In genomic region chr1:184665329-184665728, GRCh38 we compare ENCODE assay signal across 13 cellular contexts.
DNase-seq lines count a peak whose midpoint lies in the region; ATAC-seq and TF ChIP-seq lines count a peak whose summit lies in the region.
"Had no signal": no experiment of that assay in that cellular context is flagged by ENCODE, and none has a peak within 500 bp of the region (broad histone marks: within the 10 kb centered on the region; RNA-seq: fewer than 3 reads in every experiment).

No MANE protein-coding gene starts in this region.

- H3K4me3 Mint-ChIP-seq in GM23338 = no peak overlapping the region
- H3K4me3 Mint-ChIP-seq: B cell; CD4-positive, alpha-beta T cell had no signal

- peaks cover 12% of the 10 kb centered on the region for H3K79me2 ChIP-seq in GM23338 (replicated peaks; ENCODE audit: insufficient read depth)
- no peaks in the 10 kb centered on the region for H3K79me2 ChIP-seq in hepatocyte

- 51% methylated on average over 6 of the region's 6 CpGs for WGBS in hepatocyte (ENCODE audit: low lambda C conversion rate, missing lambda C conversion rate)

- H3F3A ChIP-seq in GM23338 (replicated peaks; ENCODE audit: low read depth) = peaks cover 4% of the 10 kb centered on the region; the same call in 1 of the 2 replicates

- no peak overlapping the region; the same call in 1 of the 2 replicates for H3K27ac Mint-ChIP-seq in GM23338
- H3K27ac Mint-ChIP-seq: B cell; CD4-positive, alpha-beta T cell; H9 had no signal

- H3K36me3 Mint-ChIP-seq in GM23338 (ENCODE audit: low read depth) = no peaks in the 10 kb centered on the region

- H3K27me3 Mint-ChIP-seq in GM23338 (ENCODE audit: insufficient read depth, low read depth, poor library complexity) = peaks cover 4% of the 10 kb centered on the region

- H3K9me3 Mint-ChIP-seq in GM23338 = no peaks in the 10 kb centered on the region
- H3K9me3 Mint-ChIP-seq: CD4-positive, alpha-beta T cell; H9 had no signal

- no peaks in the 10 kb centered on the region for H3K36me3 ChIP-seq in GM23338 (ENCODE audit: insufficient read depth)
- H3K36me3 ChIP-seq in hepatocyte (replicated peaks; ENCODE audit: insufficient read depth, low read depth) = no peaks in the 10 kb centered on the region

- ATAC-seq in GM23338 = no peak

- H3K9me3 ChIP-seq in hepatocyte (ENCODE audit: low read depth) = no peaks in the 10 kb centered on the region

- H3K4me1 ChIP-seq in GM23338 (ENCODE audit: insufficient read depth) (peaks cover 50% of the 10 kb centered on the region), hepatocyte (ENCODE audit: insufficient read depth) (no peaks in the 10 kb centered on the region)

- H3K27me3 ChIP-seq in GM23338 (ENCODE audit: insufficient read depth) (no peaks in the 10 kb centered on the region), dorsolateral prefrontal cortex (no peaks in the 10 kb centered on the region), hepatocyte (peaks cover 13% of the 10 kb centered on the region)

- intact Hi-C loops in dorsolateral prefrontal cortex (cut with DNase I) = loop anchor here (10.0 kb wide), 4 partner anchors 91 to 1031 kb away; partner anchors contain the start of gene ARPC5 (in 1 of the 2)

- H2AFZ ChIP-seq in GM23338 (no peak overlapping the region), hepatocyte (no peak overlapping the region)

- H3K27ac ChIP-seq in GM23338 (ENCODE audit: low read depth) (no peak overlapping the region), dorsolateral prefrontal cortex (peak overlapping the region in 43 of 59 donors; percentile 7 to 91 (median 82)), hepatocyte (no peak overlapping the region)

- peaks cover 45% of the 10 kb centered on the region for H3K4me1 Mint-ChIP-seq in GM23338

- H3K4me3 ChIP-seq in GM23338 (no peak overlapping the region), dorsolateral prefrontal cortex (peak overlapping the region in 2 of 59 donors; percentile 55 to 61), hepatocyte (no peak overlapping the region)

- H3K4me2 ChIP-seq in GM23338 = peak overlapping the region; percentile 0; the same call in 1 of the 2 replicates
- H3K4me2 ChIP-seq in hepatocyte = no peak overlapping the region

- H3K9me2 ChIP-seq in GM23338 (ENCODE audit: insufficient read depth) (no peaks in the 10 kb centered on the region), hepatocyte (replicated peaks; ENCODE audit: insufficient read depth) (no peaks in the 10 kb centered on the region)

- TF ChIP-seq CTCF in GM23338 (conservative IDR thresholded peaks at IDR 0.05; ENCODE audit: low read depth in 2 of 2) (no peak), dorsolateral prefrontal cortex (IDR thresholded peaks at IDR 0.05 in 54 of 56, conservative IDR thresholded peaks at IDR 0.05 in 2 of 56; ENCODE audit: low read depth in 1 of 56, partially characterized antibody in 56 of 56) (no peak), hepatocyte (IDR thresholded peaks at IDR 0.05; ENCODE audit: poor library complexity) (no peak)

- DNase-seq in GM23338 (ENCODE audit: low spot score) (peak; percentile 23), dorsolateral prefrontal cortex (no peak), retina (peak; percentile 36), hepatocyte (ENCODE audit: low spot score) (no peak)
- no peak for DNase-seq in activated naive CD4-positive, alpha-beta T cell treated with Interleukin-2 at 50 U/mL for 16 hours
- DNase-seq in activated CD4-positive, alpha-beta T cell treated with anti-CD3 and anti-CD28 coated beads for 48 hours = no peak
- DNase-seq in stimulated activated CD4-positive, alpha-beta T cell treated with anti-CD3 and anti-CD28 coated beads, Interleukin-15, amount 100 ng/mL, for 24 hours = no peak
- DNase-seq: Calu3; CD4-positive, alpha-beta T cell; DMS 273 treated with DMSO at 0.1 percent for 48 hours; GOT3 had no signal

- H4K20me1 ChIP-seq in GM23338 (replicated peaks; ENCODE audit: insufficient read depth) = no peaks in the 10 kb centered on the region
- no peaks in the 10 kb centered on the region for H4K20me1 ChIP-seq in hepatocyte (ENCODE audit: insufficient read depth, poor library complexity, severe bottlenecking)

TF ChIP-seq in GM23338, 12 proteins besides CTCF, POLR2A, EP300 and RAD21:
- TF ChIP-seq EZH2 (IDR thresholded peaks at IDR 0.05; ENCODE audit: low read depth, unreplicated experiment) (no peak), ETS1 (IDR thresholded peaks at IDR 0.05) (no peak), JUNB (IDR thresholded peaks at IDR 0.05; ENCODE audit: unreplicated experiment) (no peak), STAT1 (IDR thresholded peaks at IDR 0.05; ENCODE audit: unreplicated experiment) (no peak), EZH2phosphoT487 (IDR thresholded peaks at IDR 0.05; ENCODE audit: unreplicated experiment) (no peak), NANOG (IDR thresholded peaks at IDR 0.05; ENCODE audit: borderline replicate concordance) (no peak), CREB1 (CRISPR knock-in tag; IDR thresholded peaks at IDR 0.05; ENCODE audit: low read depth) (no peak), ZNF114 (CRISPR knock-in tag; IDR thresholded peaks at IDR 0.05) (no peak), POLR2AphosphoS5 (IDR thresholded peaks at IDR 0.05; ENCODE audit: low read depth) (no peak), REST (IDR thresholded peaks at IDR 0.05; ENCODE audit: unreplicated experiment) (no peak)

Comparison
In these comparisons a context has a peak if more than half of its experiments do, and no peak if none do; other contexts are left out.
1. DNase-seq: peak in GM23338 (single experiment) and retina (single experiment); none in dorsolateral prefrontal cortex (0 of 10), hepatocyte (single experiment), activated naive CD4-positive, alpha-beta T cell treated with Interleukin-2 at 50 U/mL for 16 hours (single experiment), activated CD4-positive, alpha-beta T cell treated with anti-CD3 and anti-CD28 coated beads for 48 hours (single experiment) and stimulated activated CD4-positive, alpha-beta T cell treated with anti-CD3 and anti-CD28 coated beads, Interleukin-15, amount 100 ng/mL, for 24 hours (single experiment).
2. H3K27ac ChIP-seq: peak in dorsolateral prefrontal cortex (43 of 59); none in GM23338 (single experiment) and hepatocyte (single experiment).